Comparison of ENCODE assay signal across 8 cellular contexts in genomic region chr3:110846971-110847370, GRCh38.
"Had no signal": no experiment of that assay in that cellular context is flagged by ENCODE, and none has a peak within 500 bp of the region (broad histone marks: within the 10 kb centered on the region; RNA-seq: fewer than 3 reads in every experiment).

No MANE protein-coding gene starts in this region.

- H3K36me3 Mint-ChIP-seq: IgD-negative memory B cell had no signal

- H3K27ac ChIP-seq: HL-60 had no signal

- ATAC-seq: GM23338, HepG2, K562 had no signal

- H3K4me1 Mint-ChIP-seq: GM23338, H9, IgD-negative memory B cell had no signal

- H3K4me3 ChIP-seq: GM23338, K562 had no signal

- H3K27ac Mint-ChIP-seq: GM23338, H9, IgD-negative memory B cell had no signal

- H3K27me3 Mint-ChIP-seq: IgD-negative memory B cell had no signal

- H3K4me2 ChIP-seq: GM23338 had no signal

- H3K4me3 Mint-ChIP-seq: GM23338, H9, IgD-negative memory B cell had no signal

- DNase-seq: H9, HCEC 1CT, KG1 had no signal
